ENCODE assay signal across 15 cellular contexts in the genomic region with DNA sequence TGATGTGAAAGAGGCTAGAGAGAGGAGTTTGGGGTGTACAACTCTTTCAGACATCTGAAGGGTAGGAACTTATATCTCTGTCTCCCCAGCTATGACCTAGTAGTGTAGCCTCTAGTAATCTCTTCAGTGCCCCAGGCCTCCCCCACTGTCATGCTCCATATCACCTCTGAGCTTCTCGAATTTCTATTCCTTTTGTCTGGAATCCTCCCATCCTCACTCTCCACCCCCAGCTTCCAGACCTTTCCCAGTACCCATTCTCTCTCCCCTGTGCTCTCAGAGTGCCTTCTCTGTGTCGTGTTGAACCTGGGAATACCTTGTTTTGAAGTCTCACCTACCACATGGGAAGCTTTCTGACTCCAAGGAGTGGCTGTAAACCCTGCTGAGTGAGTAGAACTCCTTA. TPM values are rescaled to one million over a fixed set of nuclear protein-coding genes. Genes with fewer than 3 reads are reported as not detected.
DNase-seq lines count a peak whose midpoint lies in the region; ATAC-seq and TF ChIP-seq lines count a peak whose summit lies in the region.
"Had no signal": no experiment of that assay in that cellular context is flagged by ENCODE, and none has a peak within 500 bp of the region (broad histone marks: within the 10 kb centered on the region; RNA-seq: fewer than 3 reads in every experiment).

No MANE protein-coding gene starts in this region.

- CTCF ChIA-PET in WTC11 (lab: Charles Lee), result interaction anchor here (0.6 to 8.2 kb wide), 6 partner anchors 14 to 116 kb away, joined by 3 to 86 read pairs (median 5); no protein-coding TSS in a partner anchor

- H3K36me3 ChIP-seq in H7 (replicated peaks; ENCODE audit: control insufficient read depth, insufficient read depth, low read length) (no peaks in the 10 kb centered on the region), left ventricle myocardium inferior (no peaks in the 10 kb centered on the region)
- H3K36me3 ChIP-seq: BLaER1 treated with 17β-estradiol and CSF1 and Interleukin-3, amounts not matched to agents 10 nM and 100 nM had no signal

- POLR2A ChIA-PET in WTC11 (lab: Charles Lee), result interaction anchor here (0.6 to 3.1 kb wide), 3 partner anchors 26 to 29 kb away, joined by 4 to 20 read pairs (median 8); no protein-coding TSS in a partner anchor

- H3K27ac ChIP-seq in left ventricle myocardium inferior (replicated peaks), result no peak overlapping the region
- H3K27ac ChIP-seq: BLaER1 treated with 17β-estradiol and CSF1 and Interleukin-3, amounts not matched to agents 10 nM and 100 nM; GM23248 had no signal

- peaks cover 62% of the 10 kb centered on the region for H3K4me1 Mint-ChIP-seq in WTC11
- H3K4me1 Mint-ChIP-seq in progenitor cell of endocrine pancreas (ENCODE audit: low read depth), result peaks cover 12% of the 10 kb centered on the region

- ATAC-seq in WTC11, result 0 out of 2 replicates have a peak, but pooled peaks have one; percentile 1
- ATAC-seq in GM18519 (IDR thresholded peaks at IDR 0.05; ENCODE audit: low FRiP score, unreplicated experiment), result no peak
- ATAC-seq: HepG2 had no signal

- H3K9me3 Mint-ChIP-seq in WTC11 (no peaks in the 10 kb centered on the region), progenitor cell of endocrine pancreas (ENCODE audit: low read depth) (no peaks in the 10 kb centered on the region)
- H3K9me3 Mint-ChIP-seq: CD4-positive, CD25-positive, alpha-beta regulatory T cell; HFFc6 had no signal

- no peaks in the 10 kb centered on the region for H3K9me3 ChIP-seq in left ventricle myocardium inferior (replicated peaks)
- H3K9me3 ChIP-seq: BLaER1 treated with 17β-estradiol and CSF1 and Interleukin-3, amounts not matched to agents 10 nM and 100 nM; HAP-1 had no signal

- intact Hi-C loops in left ventricle myocardium inferior (cut with micrococcal nuclease), result no loop called here

- TF ChIP-seq CTCF in WTC11 (IDR thresholded peaks at IDR 0.05) (no peak), progenitor cell of endocrine pancreas (IDR thresholded peaks at IDR 0.05; ENCODE audit: unreplicated experiment) (no peak), left ventricle myocardium inferior (IDR thresholded peaks at IDR 0.05; ENCODE audit: borderline replicate concordance) (no peak)

- H3K4me3 ChIP-seq in H7 (ENCODE audit: insufficient read depth, low read depth, low read length), result no peak overlapping the region
- no peak overlapping the region for H3K4me3 ChIP-seq in left ventricle myocardium inferior
- H3K4me3 ChIP-seq: BLaER1 treated with 17β-estradiol and CSF1 and Interleukin-3, amounts not matched to agents 10 nM and 100 nM; GM23248; HAP-1 had no signal

- H3K27me3 ChIP-seq in H7 (ENCODE audit: control insufficient read depth, insufficient read depth, low read length) (no peaks in the 10 kb centered on the region), left ventricle myocardium inferior (ENCODE audit: low read depth) (peaks cover 7% of the 10 kb centered on the region)

- H3K36me3 Mint-ChIP-seq in WTC11 (no peaks in the 10 kb centered on the region; the same call in 1 of the 2 replicates), progenitor cell of endocrine pancreas (ENCODE audit: insufficient read depth) (no peaks in the 10 kb centered on the region)
- H3K36me3 Mint-ChIP-seq: CD4-positive, CD25-positive, alpha-beta regulatory T cell had no signal

- H3K4me1 ChIP-seq in left ventricle myocardium inferior, result peaks cover 23% of the 10 kb centered on the region

- DNase-seq in H7 (peak; percentile 29), WTC11 (ENCODE audit: low spot score) (no peak), left kidney (ENCODE audit: low read depth, low spot score) (peak; percentile 66), progenitor cell of endocrine pancreas (ENCODE audit: low spot score, unreplicated experiment) (no peak), DMS53 treated with DMSO at 0.1 percent for 48 hours (lab: John Stamatoyannopoulos, UW; ENCODE audit: unreplicated experiment) (no peak), left ventricle myocardium inferior (no peak)
- DNase-seq: ACHN; CD4-positive, CD25-positive, alpha-beta regulatory T cell; DMS53; GM23248; HFFc6 had no signal

- H3K4me3 Mint-ChIP-seq in WTC11 (no peak overlapping the region), progenitor cell of endocrine pancreas (ENCODE audit: low read depth) (peak overlapping the region; percentile 29)
- H3K4me3 Mint-ChIP-seq: HFFc6 had no signal

- peak overlapping the region; percentile 76 for H3K27ac Mint-ChIP-seq in WTC11
- no peak overlapping the region for H3K27ac Mint-ChIP-seq in progenitor cell of endocrine pancreas
- H3K27ac Mint-ChIP-seq: CD4-positive, CD25-positive, alpha-beta regulatory T cell; HFFc6 had no signal

- H3K27me3 Mint-ChIP-seq in WTC11 (ENCODE audit: low read depth), result no peaks in the 10 kb centered on the region
- H3K27me3 Mint-ChIP-seq in progenitor cell of endocrine pancreas, result peaks cover 7% of the 10 kb centered on the region

TF ChIP-seq in WTC11, 78 proteins besides CTCF, POLR2A, EP300 and RAD21 (continues in another document):
- TF ChIP-seq NR3C1 (CRISPR knock-in tag; conservative IDR thresholded peaks at IDR 0.05; ENCODE audit: low read depth), result no peak
- TF ChIP-seq, protein P1, sequence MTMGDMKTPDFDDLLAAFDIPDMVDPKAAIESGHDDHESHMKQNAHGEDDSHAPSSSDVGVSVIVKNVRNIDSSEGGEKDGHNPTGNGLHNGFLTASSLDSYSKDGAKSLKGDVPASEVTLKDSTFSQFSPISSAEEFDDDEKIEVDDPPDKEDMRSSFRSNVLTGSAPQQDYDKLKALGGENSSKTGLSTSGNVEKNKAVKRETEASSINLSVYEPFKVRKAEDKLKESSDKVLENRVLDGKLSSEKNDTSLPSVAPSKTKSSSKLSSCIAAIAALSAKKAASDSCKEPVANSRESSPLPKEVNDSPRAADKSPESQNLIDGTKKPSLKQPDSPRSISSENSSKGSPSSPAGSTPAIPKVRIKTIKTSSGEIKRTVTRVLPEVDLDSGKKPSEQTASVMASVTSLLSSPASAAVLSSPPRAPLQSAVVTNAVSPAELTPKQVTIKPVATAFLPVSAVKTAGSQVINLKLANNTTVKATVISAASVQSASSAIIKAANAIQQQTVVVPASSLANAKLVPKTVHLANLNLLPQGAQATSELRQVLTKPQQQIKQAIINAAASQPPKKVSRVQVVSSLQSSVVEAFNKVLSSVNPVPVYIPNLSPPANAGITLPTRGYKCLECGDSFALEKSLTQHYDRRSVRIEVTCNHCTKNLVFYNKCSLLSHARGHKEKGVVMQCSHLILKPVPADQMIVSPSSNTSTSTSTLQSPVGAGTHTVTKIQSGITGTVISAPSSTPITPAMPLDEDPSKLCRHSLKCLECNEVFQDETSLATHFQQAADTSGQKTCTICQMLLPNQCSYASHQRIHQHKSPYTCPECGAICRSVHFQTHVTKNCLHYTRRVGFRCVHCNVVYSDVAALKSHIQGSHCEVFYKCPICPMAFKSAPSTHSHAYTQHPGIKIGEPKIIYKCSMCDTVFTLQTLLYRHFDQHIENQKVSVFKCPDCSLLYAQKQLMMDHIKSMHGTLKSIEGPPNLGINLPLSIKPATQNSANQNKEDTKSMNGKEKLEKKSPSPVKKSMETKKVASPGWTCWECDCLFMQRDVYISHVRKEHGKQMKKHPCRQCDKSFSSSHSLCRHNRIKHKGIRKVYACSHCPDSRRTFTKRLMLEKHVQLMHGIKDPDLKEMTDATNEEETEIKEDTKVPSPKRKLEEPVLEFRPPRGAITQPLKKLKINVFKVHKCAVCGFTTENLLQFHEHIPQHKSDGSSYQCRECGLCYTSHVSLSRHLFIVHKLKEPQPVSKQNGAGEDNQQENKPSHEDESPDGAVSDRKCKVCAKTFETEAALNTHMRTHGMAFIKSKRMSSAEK (CRISPR knock-in tag; IDR thresholded peaks at IDR 0.05; ENCODE audit: borderline replicate concordance), result 0 out of 2 replicates have a peak, but pooled peaks have one; percentile 8
- no peak for TF ChIP-seq OVOL2 (CRISPR knock-in tag; IDR thresholded peaks at IDR 0.05; ENCODE audit: borderline replicate concordance)
- 0 out of 2 replicates have a peak, but pooled peaks have one; percentile 39 for TF ChIP-seq PRDM15 (CRISPR knock-in tag; IDR thresholded peaks at IDR 0.05)
- TF ChIP-seq EMX1 (CRISPR knock-in tag; IDR thresholded peaks at IDR 0.05), result no peak
- TF ChIP-seq FOXK1 (CRISPR knock-in tag; IDR thresholded peaks at IDR 0.05), result no peak
- no peak for TF ChIP-seq GTF2I (CRISPR knock-in tag; conservative IDR thresholded peaks at IDR 0.05)

RNA-seq across cellular contexts. Expression of gene RBPMS2, which starts 3.6 kb away (rescaled TPM):
- total RNA-seq in H7 (2014; rRNA removed; shearing (Covaris generic)), result 8.5 and 9.4 TPM in 2 replicates
- total RNA-seq in WTC11 (2021), result 195 to 210 TPM (median 202 TPM) in 3 replicates
- total RNA-seq in progenitor cell of endocrine pancreas, result 37.5 and 39.8 TPM in 2 replicates
- total RNA-seq in left ventricle myocardium inferior, result 276 TPM
- total RNA-seq: GM23248, HepG2 had no signal

RNA-seq across cellular contexts. Expression of gene PIF1, which starts 46.4 kb away (rescaled TPM):
- total RNA-seq in H7 (2014; rRNA removed; shearing (Covaris generic)), result 100 and 124 TPM in 2 replicates
- total RNA-seq in WTC11 (2021), result 174 to 249 TPM (median 184 TPM) in 3 replicates
- total RNA-seq in progenitor cell of endocrine pancreas, result 18.9 and 19.6 TPM in 2 replicates
- total RNA-seq in left ventricle myocardium inferior, result 0.41 TPM

Comparison
In these comparisons a context has a peak if more than half of its experiments do, and no peak if none do; other contexts are left out.
1. DNase-seq: peak in H7 (single experiment) and left kidney (single experiment); none in WTC11 (single experiment), progenitor cell of endocrine pancreas (single experiment), DMS53 treated with DMSO at 0.1 percent for 48 hours (single experiment) and left ventricle myocardium inferior (single experiment).
2. RNA of gene PIF1, which starts 46.4 kb away (total RNA-seq): 174 to 249 TPM in WTC11, 100 to 124 TPM in H7 and 18.9 to 19.6 TPM in progenitor cell of endocrine pancreas; 0.41 TPM in left ventricle myocardium inferior (single experiment); every median in the first group is over 10 times any median in the second.